In genomic region chr7:5313076-5313885, GRCh38 we compare ENCODE assay signal across 8 cellular contexts. TPM values are rescaled to one million over a fixed set of nuclear protein-coding genes. Genes with fewer than 3 reads are reported as not detected.
DNase-seq lines count a peak whose midpoint lies in the region; ATAC-seq, FAIRE-seq and TF ChIP-seq lines count a peak whose summit lies in the region.
"Not testable (repeated sequence)": the region's sequence is repeated elsewhere in the genome, so short reads cannot be mapped to it uniquely, and the experiment has no call there.

No MANE protein-coding gene starts in this region.

- not testable (repeated sequence) for H2BK20ac ChIP-seq in IMR-90 (ENCODE audit: low read depth, low read length)

- H3K14ac ChIP-seq in IMR-90 (replicated peaks; ENCODE audit: low read depth, low read length) = not testable (repeated sequence)

- TF ChIP-seq EP300 in esophagus muscularis mucosa (IDR thresholded peaks at IDR 0.05); HepG2 (IDR thresholded peaks at IDR 0.05; ENCODE audit: low read depth in 2 of 2, low read length in 2 of 2); HepG2 (CRISPR knock-in tag; IDR thresholded peaks at IDR 0.05; ENCODE audit: borderline replicate concordance): not testable (repeated sequence)

- H2AFZ ChIP-seq in IMR-90 (replicated peaks; ENCODE audit: low read length, poor library complexity); HepG2 (ENCODE audit: low read length): not testable (repeated sequence)

- H3K36me3 ChIP-seq in A673 (ENCODE audit: insufficient read depth, low read length, poor library complexity, severe bottlenecking) = peaks cover 30% of the 10 kb centered on the region
- not testable (repeated sequence) for H3K36me3 ChIP-seq in H7 (replicated peaks; ENCODE audit: control insufficient read depth, insufficient read depth, low read length); testis (ENCODE audit: low read depth, missing control alignments)
- H3K36me3 ChIP-seq in IMR-90 (ENCODE audit: control insufficient read depth, insufficient read depth, low read length) = peaks cover 61% of the 10 kb centered on the region
- peaks cover 76 to 99% (median 94%) of the 10 kb centered on the region in 4 donors for H3K36me3 ChIP-seq in esophagus muscularis mucosa
- peaks cover 10 to 15% of the 10 kb centered on the region in 2 experiments for H3K36me3 ChIP-seq in HepG2 (replicated peaks in 1 of 2; ENCODE audit: control insufficient read depth in 1 of 2, insufficient read depth in 2 of 2, low read length in 2 of 2)

- not testable (repeated sequence) for H3K18ac ChIP-seq in IMR-90 (ENCODE audit: low read depth, low read length)

- not testable (repeated sequence) for H3K9ac ChIP-seq in IMR-90 (ENCODE audit: low read depth, low read length); HepG2 (ENCODE audit: insufficient read depth, low read depth, low read length)

- not testable (repeated sequence) for H2BK120ac ChIP-seq in IMR-90 (ENCODE audit: low read depth, low read length)

- H3K79me1 ChIP-seq in IMR-90 (ENCODE audit: low read depth in 1 of 2, low read length in 2 of 2) = not testable (repeated sequence)

- not testable (repeated sequence) for TF ChIP-seq POLR2A in IMR-90 (IDR thresholded peaks at IDR 0.05; ENCODE audit: low read depth, low read length); esophagus muscularis mucosa (IDR thresholded peaks at IDR 0.05; ENCODE audit: low read depth); HepG2 (IDR thresholded peaks at IDR 0.05; ENCODE audit: insufficient read depth in 1 of 2, low read depth in 2 of 2, low read length in 2 of 2); testis (IDR thresholded peaks at IDR 0.05)

- POLR2A ChIA-PET in A673 (lab: Charles Lee; ENCODE audit: low non-redundant PET); IMR-90 (lab: Charles Lee; ENCODE audit: unreplicated experiment); HepG2 (lab: Yijun Ruan, JAX): not testable (repeated sequence)

- H3K56ac ChIP-seq in IMR-90 (ENCODE audit: extremely low read depth, insufficient read depth, low read length) = not testable (repeated sequence)

- not testable (repeated sequence) for H4K91ac ChIP-seq in IMR-90 (ENCODE audit: insufficient read depth, low read depth, low read length)

- not testable (repeated sequence) for H4K20me1 ChIP-seq in IMR-90 (ENCODE audit: insufficient read depth, low read length); HepG2 (ENCODE audit: insufficient read depth, low read length)

- H2BK5ac ChIP-seq in IMR-90 (ENCODE audit: low read depth, low read length, poor library complexity, severe bottlenecking) = not testable (repeated sequence)

- not testable (repeated sequence) for H2BK15ac ChIP-seq in IMR-90 (ENCODE audit: low read depth, low read length)

- not testable (repeated sequence) for DNase-seq in A673 (ENCODE audit: low spot score); IMR-90; dorsolateral prefrontal cortex; esophagus muscularis mucosa (ENCODE audit: extremely low spot score); HepG2 (ENCODE audit: low spot score)
- DNase-seq in H7 (peak; percentile 37), testis (peak; percentile 79)

- in situ Hi-C loops in IMR-90 (cut with MboI; ENCODE audit: low sequenced_read_pairs); HepG2 (cut with HindIII; ENCODE audit: extremely low pct_ligation_motif_present, low pct_unique_long_range_greater_than_20kb): not testable (repeated sequence)

- H2AK9ac ChIP-seq in IMR-90 (replicated peaks; ENCODE audit: low read depth, low read length, poor library complexity) = not testable (repeated sequence)

- not testable (repeated sequence) for H2AK5ac ChIP-seq in IMR-90 (ENCODE audit: low read depth, low read length)

- H3K27me3 ChIP-seq in A673 (replicated peaks; ENCODE audit: insufficient read depth, low read depth, low read length, poor library complexity); H7 (ENCODE audit: control insufficient read depth, insufficient read depth, low read length); IMR-90 (ENCODE audit: control insufficient read depth, insufficient read depth, low read length); dorsolateral prefrontal cortex; esophagus muscularis mucosa; HepG2 (ENCODE audit: control insufficient read depth in 1 of 2, insufficient read depth in 2 of 2, low read length in 2 of 2); testis: not testable (repeated sequence)

- CTCF ChIA-PET in A673 (lab: Charles Lee); IMR-90 (lab: Yijun Ruan, JAX); HepG2 (lab: Yijun Ruan, JAX; ENCODE audit: low intra/inter-chr PET ratio, low total read pairs): not testable (repeated sequence)

- not testable (repeated sequence) for FAIRE-seq in HepG2 (lab: Jason Lieb, UNC)

- H3K9me1 ChIP-seq in IMR-90 (ENCODE audit: insufficient read depth, low read length) = not testable (repeated sequence)

- 80% methylated on average over 11 of the region's 48 CpGs; no CpG with 5 or more reads in 1 of the 2 experiments for WGBS in IMR-90 (ENCODE audit: extremely low coverage in 2 of 2, insufficient read length in 1 of 2), 2 experiments
- 77% methylated on average over 38 of the region's 48 CpGs for WGBS in esophagus muscularis mucosa
- WGBS in HepG2 (ENCODE audit: low lambda C conversion rate) = 94% methylated on average over 42 of the region's 48 CpGs
- 60 to 82% methylated on average over 23 to 37 of the region's 48 CpGs for WGBS in testis, 2 donors

- dilution Hi-C loops in IMR-90 (cut with HindIII; ENCODE audit: low sequenced_read_pairs, unreplicated experiment) = not testable (repeated sequence)

- H3K9me3 ChIP-seq in A673 (ENCODE audit: low read depth, low read length, poor library complexity, severe bottlenecking); IMR-90 (ENCODE audit: control insufficient read depth, insufficient read depth, low read length); esophagus muscularis mucosa; HepG2 (ENCODE audit: low read length); testis: not testable (repeated sequence)

- H3K4me1 ChIP-seq in A673 (ENCODE audit: insufficient read depth, low read length, poor library complexity, severe bottlenecking); IMR-90 (ENCODE audit: control insufficient read depth, insufficient read depth, low read length); HepG2 (ENCODE audit: insufficient read depth, low read length); testis: not testable (repeated sequence)
- peaks cover 0 to 13% (median 4%) of the 10 kb centered on the region in 4 donors for H3K4me1 ChIP-seq in esophagus muscularis mucosa

- not testable (repeated sequence) for TF ChIP-seq RAD21 in IMR-90 (IDR thresholded peaks at IDR 0.05; ENCODE audit: low read length); HepG2 (CRISPR knock-in tag; IDR thresholded peaks at IDR 0.05)

- H3K4me3 ChIP-seq in A673 (ENCODE audit: low read depth, low read length, poor library complexity, severe bottlenecking); H7 (ENCODE audit: insufficient read depth, low read depth, low read length); IMR-90 (ENCODE audit: insufficient read depth, low read depth, low read length); dorsolateral prefrontal cortex; esophagus muscularis mucosa; HepG2 (replicated peaks in 1 of 3; ENCODE audit: insufficient read depth in 1 of 3, low read depth in 2 of 3, low read length in 3 of 3); testis: not testable (repeated sequence)

- not testable (repeated sequence) for H4K5ac ChIP-seq in IMR-90 (ENCODE audit: low read depth, low read length)

- H3K4ac ChIP-seq in IMR-90 (ENCODE audit: low read depth, low read length) = not testable (repeated sequence)

- TSS peak; percentile 67 for BruUV-seq in A673 (replicated peaks; lab: Mats Ljungman, UMichigan)
- TSS peak; percentile 90 for BruUV-seq in IMR-90 (replicated peaks; lab: Mats Ljungman, UMichigan)
- TSS peak; percentile 28 for BruUV-seq in HepG2 (replicated peaks; lab: Mats Ljungman, UMichigan)

- H3K23ac ChIP-seq in IMR-90 (ENCODE audit: low read depth, low read length) = not testable (repeated sequence)

- intact Hi-C loops in A673 (cut with micrococcal nuclease; ENCODE audit: unreplicated experiment); IMR-90 (cut with micrococcal nuclease); dorsolateral prefrontal cortex (cut with DNase I); esophagus muscularis mucosa (cut with DNase I); HepG2 (cut with micrococcal nuclease; ENCODE audit: unreplicated experiment); testis (cut with DNase I; ENCODE audit: low total_unique reads): not testable (repeated sequence)

- not testable (repeated sequence) for H3K79me2 ChIP-seq in HepG2 (ENCODE audit: insufficient read depth, low read length)

- H4K8ac ChIP-seq in IMR-90 (ENCODE audit: low read depth in 2 of 2, low read length in 2 of 2) = not testable (repeated sequence)

- ATAC-seq in IMR-90 (ENCODE audit: low read depth); HepG2: not testable (repeated sequence)
- peak; percentile 7; the same call in 2 of the 3 replicates for ATAC-seq in SK-N-SH treated with all-trans-retinoic acid at 6 μM for 48 hours

- TF ChIP-seq CTCF in A673 (conservative IDR thresholded peaks at IDR 0.05; ENCODE audit: low read depth, low read length); IMR-90 (conservative IDR thresholded peaks at IDR 0.05; ENCODE audit: low read depth, low read length); dorsolateral prefrontal cortex (IDR thresholded peaks at IDR 0.05 in 54 of 56, conservative IDR thresholded peaks at IDR 0.05 in 2 of 56; ENCODE audit: low read depth in 1 of 56, partially characterized antibody in 56 of 56); esophagus muscularis mucosa (IDR thresholded peaks at IDR 0.05); HepG2 (CRISPR knock-in tag; IDR thresholded peaks at IDR 0.05); testis (IDR thresholded peaks at IDR 0.05): not testable (repeated sequence)

- not testable (repeated sequence) for H3K27ac ChIP-seq in A673 (ENCODE audit: low read depth, low read length, poor library complexity, severe bottlenecking); IMR-90 (ENCODE audit: insufficient read depth, low read length); HepG2 (ENCODE audit: extremely low read length, insufficient read depth, low read length)
- H3K27ac ChIP-seq in dorsolateral prefrontal cortex (peak overlapping the region in 30 of 59 donors; percentile 12 to 73 (median 56)), esophagus muscularis mucosa (replicated peaks in 1 of 4) (peak overlapping the region in 3 of 4 donors; percentile 13 to 45 (median 44)), testis (peak overlapping the region in 1 of 2 donors; percentile 50)

- not testable (repeated sequence) for H3K4me2 ChIP-seq in IMR-90 (ENCODE audit: low read depth, low read length); HepG2 (ENCODE audit: low read depth, low read length)

RNA-seq across cellular contexts. Expression of gene SLC29A4, which starts 30.5 kb away (rescaled TPM):
- total RNA-seq in A673 (2021) = 27.7 and 38.6 TPM in 2 replicates
- total RNA-seq in H7 (2014; rRNA removed; shearing (Covaris generic)) = 15.7 and 16.5 TPM in 2 replicates
- total RNA-seq in IMR-90 (2012; rRNA removed) = 2.3 and 2.5 TPM in 2 replicates
- 7.6 and 10.4 TPM in 2 replicates for polyA plus RNA-seq in IMR-90 (2012; rRNA removed)
- polyA plus RNA-seq in IMR-90 (2012; cell fraction: cytosol; rRNA removed) = 4.7 and 12.8 TPM in 2 replicates
- polyA plus RNA-seq in IMR-90 (2012; cell fraction: nucleus; rRNA removed; ENCODE audit: low replicate concordance) = 9.8 and 25.0 TPM in 2 replicates
- 10 to 100 TPM in 112 of 120 experiments, 1 to 10 TPM in 8; 4.9 to 63.6 (median 19.0) TPM for total RNA-seq in dorsolateral prefrontal cortex
- 1 to 10 TPM; 2.5 to 6.3 (median 4.1) TPM for total RNA-seq in esophagus muscularis mucosa
- total RNA-seq in HepG2 (2016; rRNA removed; fragmentation: Illumina TruSeq; extraction: Trizol) = 21.2 and 31.7 TPM in 2 replicates
- total RNA-seq in HepG2 (2016; cell fraction: cytosol; rRNA removed; fragmentation: Illumina TruSeq; extraction: Trizol; ENCODE audit: low read depth) = 33.8 and 34.7 TPM in 2 replicates
- 18.9 and 30.5 TPM in 2 replicates for total RNA-seq in HepG2 (2016; cell fraction: insoluble cytoplasmic fraction; rRNA removed; fragmentation: Illumina TruSeq; extraction: Trizol)
- 76.3 and 81.9 TPM in 2 replicates for total RNA-seq in HepG2 (2016; cell fraction: membrane; rRNA removed; fragmentation: Illumina TruSeq; extraction: Trizol)
- total RNA-seq in HepG2 (2016; cell fraction: nucleus; rRNA removed; fragmentation: Illumina TruSeq; extraction: Trizol) = 18.2 and 22.5 TPM in 2 replicates
- polyA plus RNA-seq in HepG2 (2011; rRNA removed) = 29.7 and 53.0 TPM in 2 replicates
- polyA plus RNA-seq in HepG2 (2011; cell fraction: cytosol; rRNA removed) = 23.1 and 35.9 TPM in 2 replicates
- 110 and 117 TPM in 2 replicates for polyA plus RNA-seq in HepG2 (2011; cell fraction: nucleus; rRNA removed)
- polyA plus RNA-seq in HepG2 (2012) = 21.6 and 26.5 TPM in 2 replicates
- polyA plus RNA-seq in HepG2 (2016; cell fraction: cytosol; fragmentation: Illumina TruSeq; extraction: Trizol; ENCODE audit: low read depth) = 78.6 and 80.2 TPM in 2 replicates
- 31.0 and 42.3 TPM in 2 replicates for polyA plus RNA-seq in HepG2 (2016; cell fraction: insoluble cytoplasmic fraction; fragmentation: Illumina TruSeq; extraction: Trizol; ENCODE audit: low read depth)
- 113 and 128 TPM in 2 replicates for polyA plus RNA-seq in HepG2 (2016; cell fraction: membrane; fragmentation: Illumina TruSeq; extraction: Trizol; ENCODE audit: low read depth)
- polyA plus RNA-seq in HepG2 (2016; cell fraction: nucleus; fragmentation: Illumina TruSeq; extraction: Trizol; ENCODE audit: insufficient read depth, low read depth) = 57.1 and 65.3 TPM in 2 replicates
- 1.5 and 136 TPM in 2 replicates for polyA minus RNA-seq in HepG2 (2011; rRNA and poly(A)+ RNA removed; ENCODE audit: low replicate concordance)
- polyA minus RNA-seq in HepG2 (2011; cell fraction: cytosol; rRNA and poly(A)+ RNA removed) = 23.7 and 26.6 TPM in 2 replicates
- 20.0 and 25.2 TPM in 2 replicates for polyA minus RNA-seq in HepG2 (2011; cell fraction: nucleus; rRNA and poly(A)+ RNA removed)
- total RNA-seq in testis = 10 to 100 TPM in 1 of 2 donors, 1 to 10 TPM in 1; 7.6 to 15.2 TPM
- 4.3 TPM for polyA plus RNA-seq in testis (ENCODE audit: insufficient read depth, low read depth, low replicate concordance)
